Comparison of ENCODE assay signal across 19 cellular contexts in the genomic region with DNA sequence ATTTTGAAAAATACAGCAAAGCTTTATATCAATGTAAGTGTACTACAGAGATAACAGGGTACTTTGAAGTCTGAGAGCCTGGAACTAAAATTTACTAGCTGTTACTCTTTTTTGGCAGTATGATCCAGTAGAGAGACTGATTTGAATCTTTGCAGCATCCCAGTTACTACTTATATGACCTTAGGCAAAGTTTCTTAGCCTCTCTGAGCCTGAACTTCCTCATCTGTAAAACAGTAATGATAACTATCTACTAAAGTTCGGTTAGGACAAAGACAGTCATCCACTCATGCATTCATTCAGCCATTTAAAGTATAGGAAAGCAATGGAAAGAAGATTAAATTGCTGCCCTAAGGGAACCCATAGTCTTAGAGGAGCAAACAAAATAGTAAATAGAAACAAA.
"Had no signal": no experiment of that assay in that cellular context is flagged by ENCODE, and none has a peak within 500 bp of the region (broad histone marks: within the 10 kb centered on the region; RNA-seq: fewer than 3 reads in every experiment).

No MANE protein-coding gene starts in this region.

- H3K36me3 ChIP-seq: prostate gland, right lobe of liver had no signal

- H3K4me3 ChIP-seq: coronary artery, heart right ventricle, prostate gland, right lobe of liver, spleen had no signal

- H3K27ac ChIP-seq: coronary artery, heart right ventricle, prostate gland, right lobe of liver, spleen had no signal

- DNase-seq: activated CD4-positive, alpha-beta T cell treated with anti-CD3 and anti-CD28 coated beads for 4 hours; activated CD8-positive, alpha-beta memory T cell treated with anti-CD3 and anti-CD28 coated beads, Interleukin-2, amount 50 U/mL, for 4 hours; activated CD8-positive, alpha-beta T cell treated with anti-CD3 and anti-CD28 coated beads for 36 hours; activated naive CD4-positive, alpha-beta T cell treated with anti-CD3 and anti-CD28 coated beads, Interleukin-2, amount 10 ng/mL, durations not matched to agents 7 days and 5 days; effector CD4-positive, alpha-beta T cell; heart right ventricle; mesenchymal stem cell; occipital lobe; right lobe of liver; spleen; stimulated activated CD4-positive, alpha-beta T cell treated with anti-CD3 and anti-CD28 coated beads, Interleukin-1b, Interleukin-23, amount 100 ng/mL, for 48 hours; T1000; trophoblast cell had no signal

- ATAC-seq: activated CD8-positive, alpha-beta T cell treated with anti-CD3 and anti-CD28 coated beads for 36 hours; heart right ventricle; left lobe of liver; right lobe of liver; stimulated activated memory B cell treated with anti-CD40 and anti-IgM and Interleukin-4, amounts not matched to agents 10 μg/mL and 1 μg/mL and 100 μg/mL, for 72 hours had no signal

- H3K27me3 ChIP-seq: heart right ventricle, right lobe of liver, spleen had no signal

- FAIRE-seq: frontal cortex, islet of Langerhans had no signal

- H3K9me3 ChIP-seq: heart right ventricle, prostate gland, right lobe of liver, spleen had no signal

- H3K4me1 ChIP-seq: heart right ventricle, prostate gland, right lobe of liver had no signal
